ENCODE assay signal across 8 cellular contexts in genomic region chr20:19211661-19212523, GRCh38. TPM values are rescaled to one million over a fixed set of nuclear protein-coding genes. Genes with fewer than 3 reads are reported as not detected.
DNase-seq lines count a peak whose midpoint lies in the region; ATAC-seq and TF ChIP-seq lines count a peak whose summit lies in the region.

No MANE protein-coding gene starts in this region.

- peaks cover 35% of the 10 kb centered on the region for H3K27me3 ChIP-seq in iPS-15b (ENCODE audit: control insufficient read depth, insufficient read depth, low read length)

- peaks cover 7% of the 10 kb centered on the region for H3K4me1 ChIP-seq in iPS-15b (ENCODE audit: control insufficient read depth, insufficient read depth, low read length)

- peaks cover 52% of the 10 kb centered on the region for H3K27me3 Mint-ChIP-seq in T-helper 2 cell treated with Interferon-gamma antibody and Interleukin-4, amounts not matched to agents 5 μg/mL and 100 μg/mL, for 36 hours (ENCODE audit: low read depth)
- peaks cover 51% of the 10 kb centered on the region for H3K27me3 Mint-ChIP-seq in activated B cell treated with CpG ODN at 0.5 μM for 24 hours

- H3K36me3 Mint-ChIP-seq in T-helper 2 cell treated with Interferon-gamma antibody and Interleukin-4, amounts not matched to agents 5 μg/mL and 100 μg/mL, for 36 hours (ENCODE audit: low read depth): no peaks in the 10 kb centered on the region
- no peaks in the 10 kb centered on the region for H3K36me3 Mint-ChIP-seq in activated B cell treated with CpG ODN at 0.5 μM for 24 hours (ENCODE audit: low read depth)

- H3K9me3 Mint-ChIP-seq in T-helper 2 cell treated with Interferon-gamma antibody and Interleukin-4, amounts not matched to agents 5 μg/mL and 100 μg/mL, for 36 hours: no peaks in the 10 kb centered on the region
- no peaks in the 10 kb centered on the region for H3K9me3 Mint-ChIP-seq in activated B cell treated with CpG ODN at 0.5 μM for 24 hours

- no peak for DNase-seq in T-helper 2 cell treated with Interferon-gamma antibody and Interleukin-4, amounts not matched to agents 5 μg/mL and 100 μg/mL, for 36 hours (ENCODE audit: low spot score)
- DNase-seq in T-helper 2 cell: no peak
- DNase-seq in activated B cell treated with CpG ODN at 0.5 μM for 24 hours: no peak
- no peak for DNase-seq in skeletal muscle cell (ENCODE audit: low read depth)
- no peak for DNase-seq in A172 (ENCODE audit: low spot score)
- DNase-seq in GM19240 (ENCODE audit: insufficient read length, low spot score): no peak

- intact Hi-C loops in activated B cell treated with CpG ODN at 0.5 μM for 24 hours (cut with micrococcal nuclease): no loop called here

- CTCF ChIA-PET in activated B cell treated with CpG ODN at 0.5 μM for 24 hours (lab: Charles Lee): no interaction called here

- H3K36me3 ChIP-seq in iPS-15b (ENCODE audit: control insufficient read depth, insufficient read depth, low read length): no peaks in the 10 kb centered on the region

- ATAC-seq in activated B cell treated with CpG ODN at 0.5 μM for 24 hours (ENCODE audit: low read depth): no peak
- no peak for ATAC-seq in GM21423 (IDR thresholded peaks at IDR 0.05; ENCODE audit: unreplicated experiment)

- TF ChIP-seq CTCF in activated B cell treated with CpG ODN at 0.5 μM for 24 hours (IDR thresholded peaks at IDR 0.05): no peak

- POLR2A ChIA-PET in activated B cell treated with CpG ODN at 0.5 μM for 24 hours (lab: Charles Lee): no interaction called here

- peak overlapping the region; percentile 60 for H3K4me3 ChIP-seq in iPS-15b (ENCODE audit: low read depth, low read length)
- H3K4me3 ChIP-seq in skeletal muscle cell (ENCODE audit: low read depth, low read length): peak overlapping the region; percentile 34

- no peaks in the 10 kb centered on the region for H3K9me3 ChIP-seq in iPS-15b (ENCODE audit: control insufficient read depth, insufficient read depth, low read length)

- H3K4me3 Mint-ChIP-seq in T-helper 2 cell treated with Interferon-gamma antibody and Interleukin-4, amounts not matched to agents 5 μg/mL and 100 μg/mL, for 36 hours: peak overlapping the region; percentile 5
- peak overlapping the region; percentile 32 for H3K4me3 Mint-ChIP-seq in activated B cell treated with CpG ODN at 0.5 μM for 24 hours

- peak overlapping the region; percentile 15 for H3K27ac Mint-ChIP-seq in T-helper 2 cell treated with Interferon-gamma antibody and Interleukin-4, amounts not matched to agents 5 μg/mL and 100 μg/mL, for 36 hours
- no peak overlapping the region for H3K27ac Mint-ChIP-seq in activated B cell treated with CpG ODN at 0.5 μM for 24 hours

- no peaks in the 10 kb centered on the region for H3K4me1 Mint-ChIP-seq in T-helper 2 cell treated with Interferon-gamma antibody and Interleukin-4, amounts not matched to agents 5 μg/mL and 100 μg/mL, for 36 hours (ENCODE audit: low read depth)
- H3K4me1 Mint-ChIP-seq in activated B cell treated with CpG ODN at 0.5 μM for 24 hours: peaks cover 5% of the 10 kb centered on the region

- no peak overlapping the region for H3K9ac ChIP-seq in iPS-15b (ENCODE audit: low read depth, low read length)

RNA-seq across cellular contexts. Expression of gene SLC24A3, which starts 0.6 kb away (rescaled TPM):
- 0.07 TPM in 1 of 2 replicates, not detected in the other for total RNA-seq in activated B cell treated with CpG ODN at 0.5 μM for 24 hours
- total RNA-seq in A172 (2014; rRNA removed; shearing (Covaris generic)): not detected in 2 replicates
